Comparison of ENCODE assay signal across 15 cellular contexts in genomic region chr14:104942586-104942985, GRCh38. TPM values are rescaled to one million over a fixed set of nuclear protein-coding genes. Genes with fewer than 3 reads are reported as not detected.
DNase-seq lines count a peak whose midpoint lies in the region; ATAC-seq and TF ChIP-seq lines count a peak whose summit lies in the region.
"Had no signal": no experiment of that assay in that cellular context is flagged by ENCODE, and none has a peak within 500 bp of the region (broad histone marks: within the 10 kb centered on the region; RNA-seq: fewer than 3 reads in every experiment).

No MANE protein-coding gene starts in this region.

- intact Hi-C loops in CD14-positive monocyte (cut with micrococcal nuclease) (no loop called here), lower lobe of right lung (cut with DNase I) (no loop called here)

- no peaks in the 10 kb centered on the region for H3K36me3 ChIP-seq in lower lobe of right lung
- H3K36me3 ChIP-seq: BLaER1 treated with 17β-estradiol and CSF1 and Interleukin-3, amounts not matched to agents 10 nM and 100 nM had no signal

- no peaks in the 10 kb centered on the region for H3K27me3 ChIP-seq in lower lobe of right lung (ENCODE audit: low read depth)

- H3K4me3 Mint-ChIP-seq in CD14-positive monocyte (no peak overlapping the region), chondrocyte (ENCODE audit: unreplicated experiment) (no peak overlapping the region)
- H3K4me3 Mint-ChIP-seq: CD4-positive, alpha-beta T cell had no signal

- H3K4me1 Mint-ChIP-seq in CD14-positive monocyte (no peaks in the 10 kb centered on the region), chondrocyte (ENCODE audit: low read depth) (no peaks in the 10 kb centered on the region)

- H3K27ac ChIP-seq in lower lobe of right lung, result no peak overlapping the region
- H3K27ac ChIP-seq: BLaER1 treated with 17β-estradiol and CSF1 and Interleukin-3, amounts not matched to agents 10 nM and 100 nM had no signal

- H3K9me3 ChIP-seq in lower lobe of right lung, result no peaks in the 10 kb centered on the region
- H3K9me3 ChIP-seq: BLaER1 treated with 17β-estradiol and CSF1 and Interleukin-3, amounts not matched to agents 10 nM and 100 nM had no signal

- H3K4me1 ChIP-seq in lower lobe of right lung, result no peaks in the 10 kb centered on the region

- DNase-seq in activated effector memory CD4-positive, alpha-beta T cell treated with anti-CD3 and anti-CD28 coated beads, Interleukin-2, amount 50 U/mL, for 16 hours, result peak; percentile 46
- DNase-seq in activated effector memory CD4-positive, alpha-beta T cell treated with Interleukin-2 at 50 U/mL for 16 hours, result no peak
- peak; percentile 24 for DNase-seq in CD14-positive monocyte (ENCODE audit: low spot score)
- peak; percentile 81 for DNase-seq in chondrocyte (ENCODE audit: low spot score)
- peak; percentile 29 for DNase-seq in lower lobe of right lung
- DNase-seq in SKM-1 treated with dmso at 0.1 percent for 144 hours (lab: John Stamatoyannopoulos, UW; ENCODE audit: unreplicated experiment), result no peak
- DNase-seq in activated CD4-positive, alpha-beta T cell treated with anti-CD3 and anti-CD28 coated beads for 1 hour, result no peak
- DNase-seq: ACHN; Calu3; CD4-positive, alpha-beta T cell; DMS 273 treated with DMSO at 0.1 percent for 48 hours had no signal

- TF ChIP-seq CTCF in CD14-positive monocyte (IDR thresholded peaks at IDR 0.05), result no peak
- no peak for TF ChIP-seq CTCF in chondrocyte (IDR thresholded peaks at IDR 0.05)
- no peak for TF ChIP-seq CTCF in lower lobe of right lung (IDR thresholded peaks at IDR 0.05)

- H3K36me3 Mint-ChIP-seq in CD14-positive monocyte (no peaks in the 10 kb centered on the region), chondrocyte (ENCODE audit: low read depth) (peaks cover 41% of the 10 kb centered on the region)

- no peak overlapping the region for H3K27ac Mint-ChIP-seq in CD14-positive monocyte
- H3K27ac Mint-ChIP-seq in chondrocyte (ENCODE audit: unreplicated experiment), result no peak overlapping the region
- H3K27ac Mint-ChIP-seq: CD4-positive, alpha-beta T cell had no signal

- peaks cover 13 to 19% (median 14%) of the 10 kb centered on the region in 3 donors for H3K27me3 Mint-ChIP-seq in CD14-positive monocyte (ENCODE audit: low read depth in 3 of 3)
- H3K27me3 Mint-ChIP-seq in chondrocyte (ENCODE audit: low read depth), result no peaks in the 10 kb centered on the region

- ATAC-seq in lower lobe of right lung, result no peak
- ATAC-seq: HCT116 had no signal

- no peak overlapping the region for H3K4me3 ChIP-seq in lower lobe of right lung
- H3K4me3 ChIP-seq: BLaER1 treated with 17β-estradiol and CSF1 and Interleukin-3, amounts not matched to agents 10 nM and 100 nM had no signal

- H3K9me3 Mint-ChIP-seq in CD14-positive monocyte, result no peaks in the 10 kb centered on the region
- no peaks in the 10 kb centered on the region for H3K9me3 Mint-ChIP-seq in chondrocyte (ENCODE audit: low read depth)
- H3K9me3 Mint-ChIP-seq: CD4-positive, alpha-beta T cell had no signal

RNA-seq across cellular contexts. Expression of gene PLD4, which starts 17.9 kb away (rescaled TPM):
- 10 to 100 TPM; 15.1 to 15.5 TPM for polyA plus RNA-seq in CD14-positive monocyte
- total RNA-seq in chondrocyte (0.07 to 0.10 TPM in 2 of 3 replicates, not detected in the other), lower lobe of right lung (1.2 TPM)
- total RNA-seq: A172, Daoy had no signal

RNA-seq across cellular contexts. Expression of gene AHNAK2, which starts 35.6 kb away (rescaled TPM):
- polyA plus RNA-seq in CD14-positive monocyte, result under 1 TPM in 1 of 2 donors, not detected in 1; 0.01 TPM
- total RNA-seq in chondrocyte (271 to 361 TPM (median 274 TPM) in 3 replicates), lower lobe of right lung (10.8 TPM)

RNA-seq across cellular contexts. Expression of gene CLBA1, which starts 43.0 kb away (rescaled TPM):
- polyA plus RNA-seq in CD14-positive monocyte, result under 1 TPM; 0.62 to 0.76 TPM
- 6.0 to 6.3 TPM (median 6.3 TPM) in 3 replicates for total RNA-seq in chondrocyte
- total RNA-seq in lower lobe of right lung, result 10.5 TPM

Comparison
In these comparisons a context has a peak if more than half of its experiments do, and no peak if none do; other contexts are left out.
1. DNase-seq: peak in activated effector memory CD4-positive, alpha-beta T cell treated with anti-CD3 and anti-CD28 coated beads, Interleukin-2, amount 50 U/mL, for 16 hours (single experiment), CD14-positive monocyte (single experiment), chondrocyte (single experiment) and lower lobe of right lung (single experiment); none in activated effector memory CD4-positive, alpha-beta T cell treated with Interleukin-2 at 50 U/mL for 16 hours (single experiment), SKM-1 treated with dmso at 0.1 percent for 144 hours (single experiment) and activated CD4-positive, alpha-beta T cell treated with anti-CD3 and anti-CD28 coated beads for 1 hour (single experiment).
2. RNA of gene AHNAK2, which starts 35.6 kb away (total RNA-seq): 271 to 361 TPM in chondrocyte; 10.8 TPM in lower lobe of right lung (single experiment); every median in the first group is over 10 times any median in the second.